30 cellular contexts compared by ENCODE assay signal in the genomic region with DNA sequence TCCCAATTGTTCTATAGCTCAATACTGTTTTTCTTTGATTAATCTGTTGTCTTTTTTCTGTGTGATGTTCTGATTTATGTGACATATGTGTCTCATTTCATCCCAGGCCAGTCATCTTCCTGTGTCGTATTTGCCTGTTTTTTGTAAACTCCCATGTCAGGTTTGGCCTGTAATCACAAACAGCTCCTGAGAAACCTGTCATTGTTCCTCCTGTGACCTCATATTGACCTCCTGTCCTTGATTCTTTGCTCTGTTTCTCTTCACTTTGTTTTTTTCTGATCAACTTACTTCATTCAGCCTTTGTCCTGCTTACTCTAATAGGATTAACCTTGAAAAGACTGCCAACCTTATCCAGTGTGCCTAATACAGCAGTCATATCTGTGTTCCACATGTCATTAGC.
"Had no signal": no experiment of that assay in that cellular context is flagged by ENCODE, and none has a peak within 500 bp of the region (broad histone marks: within the 10 kb centered on the region; RNA-seq: fewer than 3 reads in every experiment).

No MANE protein-coding gene starts in this region.

- H3K27me3 ChIP-seq: brain microvascular endothelial cell, esophagus muscularis mucosa, foreskin keratinocyte, gastrocnemius medialis, heart left ventricle had no signal

- H3K4me3 Mint-ChIP-seq: activated CD4-positive, alpha-beta memory T cell treated with anti-CD3 and anti-CD28 coated beads for 36 hours; activated CD4-positive, alpha-beta T cell treated with anti-CD3 and anti-CD28 coated beads for 36 hours; activated CD4-positive, alpha-beta T cell treated with anti-CD3 and anti-CD28 coated beads, Interleukin-2, amount 10 ng/mL, durations not matched to agents 24 days and 14 days; activated CD8-positive, alpha-beta T cell treated with anti-CD3 and anti-CD28 coated beads, Interleukin-2, amount 10 ng/mL, durations not matched to agents 7 days and 5 days; activated naive CD4-positive, alpha-beta T cell treated with anti-CD3 and anti-CD28 coated beads, Interleukin-2, amount 10 ng/mL, durations not matched to agents 7 days and 5 days; activated naive CD8-positive, alpha-beta T cell treated with anti-CD3 and anti-CD28 coated beads, Interleukin-2, amount 10 ng/mL, durations not matched to agents 7 days and 5 days; activated T-cell treated with anti-CD3 and anti-CD28 coated beads, Interleukin-2, amount 50 U/mL, for 4 hours; activated T-helper 1 cell treated with anti-CD3 and anti-CD28 coated beads, Interleukin-12 subunit alpha, Interleukin-12 subunit beta, Interleukin-2, Interleukin-4 antibody, amounts not matched to agents 30 ng/mL and 10 ng/mL and 1 ng/mL, durations not matched to agents 14 hours and 24 hours and 36 hours; effector memory CD8-positive, alpha-beta T cell; T-helper 17 cell; T-helper 2 cell treated with Interferon-gamma antibody and Interleukin-4, amounts not matched to agents 5 μg/mL and 100 μg/mL, for 36 hours had no signal

- H3K36me3 ChIP-seq: brain microvascular endothelial cell, esophagus muscularis mucosa, gastrocnemius medialis, heart left ventricle had no signal

- H3K9me3 Mint-ChIP-seq: activated CD4-positive, alpha-beta T cell treated with anti-CD3 and anti-CD28 coated beads, Interleukin-2, amount 10 ng/mL, durations not matched to agents 24 days and 14 days; activated naive CD4-positive, alpha-beta T cell treated with anti-CD3 and anti-CD28 coated beads, Interleukin-2, amount 10 ng/mL, durations not matched to agents 7 days and 5 days; activated naive CD8-positive, alpha-beta T cell treated with anti-CD3 and anti-CD28 coated beads, Interleukin-2, amount 10 ng/mL, durations not matched to agents 7 days and 5 days; activated T-helper 1 cell treated with anti-CD3 and anti-CD28 coated beads, Interleukin-12 subunit alpha, Interleukin-12 subunit beta, Interleukin-2, Interleukin-4 antibody, amounts not matched to agents 30 ng/mL and 10 ng/mL and 1 ng/mL, durations not matched to agents 14 hours and 24 hours and 36 hours; T-helper 2 cell treated with Interferon-gamma antibody and Interleukin-4, amounts not matched to agents 5 μg/mL and 100 μg/mL, for 36 hours had no signal

- H3K4me1 Mint-ChIP-seq: activated CD4-positive, alpha-beta T cell treated with anti-CD3 and anti-CD28 coated beads for 36 hours; activated CD4-positive, alpha-beta T cell treated with anti-CD3 and anti-CD28 coated beads, Interleukin-2, amount 10 ng/mL, durations not matched to agents 24 days and 14 days; activated naive CD4-positive, alpha-beta T cell treated with anti-CD3 and anti-CD28 coated beads, Interleukin-2, amount 10 ng/mL, durations not matched to agents 7 days and 5 days; activated naive CD8-positive, alpha-beta T cell treated with anti-CD3 and anti-CD28 coated beads, Interleukin-2, amount 10 ng/mL, durations not matched to agents 7 days and 5 days; T-helper 17 cell had no signal

- H3K27ac Mint-ChIP-seq: activated CD4-positive, alpha-beta memory T cell treated with anti-CD3 and anti-CD28 coated beads for 36 hours; activated CD4-positive, alpha-beta T cell treated with anti-CD3 and anti-CD28 coated beads for 36 hours; activated CD4-positive, alpha-beta T cell treated with anti-CD3 and anti-CD28 coated beads, Interleukin-2, amount 10 ng/mL, durations not matched to agents 24 days and 14 days; activated CD8-positive, alpha-beta T cell treated with anti-CD3 and anti-CD28 coated beads, Interleukin-2, amount 10 ng/mL, durations not matched to agents 7 days and 5 days; activated naive CD4-positive, alpha-beta T cell treated with anti-CD3 and anti-CD28 coated beads, Interleukin-2, amount 10 ng/mL, durations not matched to agents 7 days and 5 days; activated naive CD4-positive, alpha-beta T cell treated with anti-CD3 and anti-CD28 coated beads, Interleukin-2, amount 50 U/mL, for 72 hours; activated naive CD8-positive, alpha-beta T cell treated with anti-CD3 and anti-CD28 coated beads, Interleukin-2, amount 10 ng/mL, durations not matched to agents 7 days and 5 days; activated T-helper 1 cell treated with anti-CD3 and anti-CD28 coated beads, Interleukin-12 subunit alpha, Interleukin-12 subunit beta, Interleukin-2, Interleukin-4 antibody, amounts not matched to agents 30 ng/mL and 10 ng/mL and 1 ng/mL, durations not matched to agents 14 hours and 24 hours and 36 hours; activated T-helper 2 cell treated with anti-CD3 and anti-CD28 coated beads, Interferon-gamma antibody, Interleukin-2, Interleukin-4, amounts not matched to agents 10 μg/mL and 5 μg/mL and 100 μg/mL, durations not matched to agents 14 hours and 24 hours and 36 hours; effector memory CD8-positive, alpha-beta T cell; T-helper 17 cell; T-helper 2 cell treated with Interferon-gamma antibody and Interleukin-4, amounts not matched to agents 5 μg/mL and 100 μg/mL, for 36 hours had no signal

- H3K4me1 ChIP-seq: esophagus muscularis mucosa, foreskin keratinocyte, gastrocnemius medialis, heart left ventricle had no signal

- ATAC-seq: activated CD4-positive, alpha-beta T cell treated with anti-CD3 and anti-CD28 coated beads for 36 hours; activated CD8-positive, alpha-beta T cell treated with anti-CD3 and anti-CD28 coated beads, Interleukin-2, amount 10 ng/mL, durations not matched to agents 7 days and 5 days; activated naive CD4-positive, alpha-beta T cell treated with anti-CD3 and anti-CD28 coated beads, Interleukin-2, amount 50 U/mL, for 72 hours; activated T-cell treated with anti-CD3 and anti-CD28 coated beads, Interleukin-2, amount 50 U/mL, for 4 hours; effector memory CD8-positive, alpha-beta T cell; foreskin keratinocyte; gastrocnemius medialis; heart left ventricle; T-helper 17 cell had no signal

- H3K27me3 Mint-ChIP-seq: activated CD4-positive, alpha-beta memory T cell treated with anti-CD3 and anti-CD28 coated beads for 36 hours; activated CD4-positive, alpha-beta T cell treated with anti-CD3 and anti-CD28 coated beads for 36 hours; activated CD4-positive, alpha-beta T cell treated with anti-CD3 and anti-CD28 coated beads, Interleukin-2, amount 10 ng/mL, durations not matched to agents 24 days and 14 days; activated naive CD4-positive, alpha-beta T cell treated with anti-CD3 and anti-CD28 coated beads, Interleukin-2, amount 10 ng/mL, durations not matched to agents 7 days and 5 days; activated naive CD8-positive, alpha-beta T cell treated with anti-CD3 and anti-CD28 coated beads, Interleukin-2, amount 10 ng/mL, durations not matched to agents 7 days and 5 days; effector memory CD8-positive, alpha-beta T cell; T-helper 17 cell had no signal

- H3K36me3 Mint-ChIP-seq: activated CD4-positive, alpha-beta memory T cell treated with anti-CD3 and anti-CD28 coated beads for 36 hours; activated naive CD4-positive, alpha-beta T cell treated with anti-CD3 and anti-CD28 coated beads, Interleukin-2, amount 10 ng/mL, durations not matched to agents 7 days and 5 days; activated naive CD4-positive, alpha-beta T cell treated with anti-CD3 and anti-CD28 coated beads, Interleukin-2, amount 50 U/mL, for 72 hours; activated naive CD8-positive, alpha-beta T cell treated with anti-CD3 and anti-CD28 coated beads, Interleukin-2, amount 10 ng/mL, durations not matched to agents 7 days and 5 days had no signal

- H3K4me3 ChIP-seq: esophagus muscularis mucosa, gastrocnemius medialis, heart left ventricle had no signal

- H3K9me3 ChIP-seq: gastrocnemius medialis had no signal

- DNase-seq: activated CD4-positive, alpha-beta memory T cell treated with anti-CD3 and anti-CD28 coated beads for 36 hours; activated CD4-positive, alpha-beta T cell treated with anti-CD3 and anti-CD28 coated beads for 36 hours; activated CD4-positive, alpha-beta T cell treated with anti-CD3 and anti-CD28 coated beads, Interleukin-2, amount 10 ng/mL, durations not matched to agents 24 days and 14 days; activated CD4-positive, CD25-positive, alpha-beta regulatory T cell; activated CD4-positive, CD25-positive, alpha-beta regulatory T cell treated with anti-CD3 and anti-CD28 coated beads, Interleukin-2, amount 50 U/mL, for 72 hours; activated CD8-positive, alpha-beta T cell treated with anti-CD3 and anti-CD28 coated beads, Interleukin-2, amount 10 ng/mL, durations not matched to agents 7 days and 5 days; activated effector memory CD4-positive, alpha-beta T cell treated with anti-CD3 and anti-CD28 coated beads, Interleukin-2, amount 50 U/mL, for 16 hours; activated naive CD4-positive, alpha-beta T cell treated with anti-CD3 and anti-CD28 coated beads, Interleukin-2, amount 10 ng/mL, durations not matched to agents 7 days and 5 days; activated naive CD8-positive, alpha-beta T cell treated with anti-CD3 and anti-CD28 coated beads, Interleukin-2, amount 10 ng/mL, durations not matched to agents 7 days and 5 days; activated T-cell treated with anti-CD3 and anti-CD28 coated beads, Interleukin-2, amount 50 U/mL, for 4 hours; anterior cingulate cortex; brain microvascular endothelial cell; caudate nucleus; cortex of kidney; dermis blood vessel endothelial cell; effector CD4-positive, alpha-beta T cell; effector memory CD8-positive, alpha-beta T cell; erythroblast; foreskin keratinocyte; gastrocnemius medialis; glutamatergic neuron; heart left ventricle; T-helper 1 cell; T-helper 17 cell; T1000 had no signal

- H3K27ac ChIP-seq: brain microvascular endothelial cell, esophagus muscularis mucosa, foreskin keratinocyte, gastrocnemius medialis, heart left ventricle had no signal
